In genomic region chr6:35294308-35294945, GRCh38 we compare ENCODE assay signal across 10 cellular contexts. TPM values are rescaled to one million over a fixed set of nuclear protein-coding genes. Genes with fewer than 3 reads are reported as not detected.
A peak's percentile ranks its signal among the peaks of the same experiment; 100 is the strongest.
DNase-seq lines count a peak whose midpoint lies in the region; ATAC-seq, FAIRE-seq and TF ChIP-seq lines count a peak whose summit lies in the region.
"Had no signal": no experiment of that assay in that cellular context is flagged by ENCODE, and none has a peak within 500 bp of the region (broad histone marks: within the 10 kb centered on the region; RNA-seq: fewer than 3 reads in every experiment).

No MANE protein-coding gene starts in this region.

- in situ Hi-C loops in Caki2 (cut with HindIII; ENCODE audit: low pct_unique_long_range_greater_than_20kb, low sequenced_read_pairs) (no loop called here), GM12878 (cut with MboI) (no loop called here)

- RAD21 ChIA-PET in GM12878 (lab: Charles Lee; ENCODE audit: unreplicated experiment): interaction anchor here (0.7 to 7.5 kb wide), 7 partner anchors 9 to 155 kb away, joined by 3 to 127 read pairs (median 5); no protein-coding TSS in a partner anchor

- TF ChIP-seq CTCF in GM12878 (IDR thresholded peaks at IDR 0.05 in 2 of 3, conservative IDR thresholded peaks at IDR 0.05 in 1 of 3; ENCODE audit: control insufficient read depth in 2 of 3, extremely low read depth in 1 of 3, insufficient read depth in 1 of 3, low read depth in 3 of 3, low read length in 3 of 3): peak; percentile 79 to 87 (median 79)

- peak; percentile 65 for TF ChIP-seq RAD21 in GM12878 (IDR thresholded peaks at IDR 0.05; ENCODE audit: insufficient read depth, low read depth, low read length)

- FAIRE-seq in HTR-8/SVneo (lab: Jason Lieb, UNC) (peak; percentile 74), GM12878 (lab: Jason Lieb, UNC) (peak; percentile 78)

- H3K27ac ChIP-seq in GM12878 (ENCODE audit: control insufficient read depth, insufficient read depth): no peak overlapping the region
- H3K27ac ChIP-seq: SJSA1, skin epidermis had no signal

- SMC1A ChIA-PET in GM12878 (lab: Charles Lee; ENCODE audit: uncharacterized antibody, unreplicated experiment): interaction anchor here (1.3 to 1.9 kb wide), 5 partner anchors 30 to 157 kb away, joined by 4 to 8 read pairs (median 5); partner anchors contain the start of gene FANCE

- H3K9me3 ChIP-seq in GM12878 (replicated peaks; ENCODE audit: control insufficient read depth, insufficient read depth, low read length): no peaks in the 10 kb centered on the region
- H3K9me3 ChIP-seq: SJSA1 had no signal

- WGBS in GM12878 (ENCODE audit: insufficient coverage, insufficient replicate concordance, low lambda C conversion rate, missing lambda C conversion rate): 49% methylated on average over 10 of the region's 10 CpGs

- no peak for TF ChIP-seq POLR2A in GM12878 (IDR thresholded peaks at IDR 0.05; ENCODE audit: low read depth, low read length)

- CTCF ChIA-PET in GM12878 (lab: Yijun Ruan, JAX): interaction anchor here (0.7 to 4.0 kb wide), 14 partner anchors 9 to 442 kb away, joined by 3 to 23 read pairs (median 6); partner anchors contain the start of genes ARMC12, FANCE and RPL10A

- H3K4me1 ChIP-seq in GM12878 (ENCODE audit: control insufficient read depth, insufficient read depth, low read length): peaks cover 7% of the 10 kb centered on the region
- H3K4me1 ChIP-seq: SJSA1 had no signal

- intact Hi-C loops in GM12878 (cut with micrococcal nuclease; ENCODE audit: unreplicated experiment): loop anchor here (10.0 kb wide), 1 partner anchor 270 kb away; no protein-coding TSS in a partner anchor

- no peaks in the 10 kb centered on the region for H3K27me3 ChIP-seq in GM12878 (replicated peaks in 1 of 2; ENCODE audit: control insufficient read depth in 2 of 2, insufficient read depth in 2 of 2, low read length in 1 of 2)
- H3K27me3 ChIP-seq: SJSA1 had no signal

- DNase-seq in Caki2 (ENCODE audit: low read depth) (peak; percentile 22), HTR-8/SVneo (ENCODE audit: insufficient read length, low spot score) (peak; percentile 54), SHP77 (lab: John Stamatoyannopoulos, UW) (peak; percentile 14 to 36), GM12878 (ENCODE audit: low read depth, low spot score) (no peak), iris pigment epithelial cell (ENCODE audit: low read depth) (peak; percentile 45), ecto neural progenitor cell (ENCODE audit: low spot score) (no peak)
- peak; percentile 43 for DNase-seq in stimulated activated naive CD8-positive, alpha-beta T cell treated with anti-CD3 and anti-CD28 coated beads, Interleukin-15, Interleukin-2, amounts not matched to agents 100 U/mL and 50 U/mL, for 24 hours

- no peak overlapping the region for H3K4me3 ChIP-seq in GM12878
- H3K4me3 ChIP-seq: SJSA1, skin epidermis had no signal

- no TSS peak for BruUV-seq in GM12878 (replicated peaks; lab: Mats Ljungman, UMichigan)

- peak; percentile 34 for ATAC-seq in GM12878
- ATAC-seq in stimulated activated naive CD8-positive, alpha-beta T cell treated with anti-CD3 and anti-CD28 coated beads, Interleukin-15, Interleukin-2, amounts not matched to agents 100 U/mL and 50 U/mL, for 24 hours: peak; percentile 24
- ATAC-seq in GM18858 (IDR thresholded peaks at IDR 0.05; ENCODE audit: unreplicated experiment): no peak

- no peak for TF ChIP-seq EP300 in GM12878 (IDR thresholded peaks at IDR 0.05; ENCODE audit: borderline replicate concordance in 1 of 2, control insufficient read depth in 1 of 2, low read depth in 2 of 2, low read length in 2 of 2)

- H3K4me2 ChIP-seq in GM12878 (ENCODE audit: control insufficient read depth, insufficient read depth): no peak overlapping the region

- POLR2A ChIA-PET in GM12878 (lab: Charles Lee): interaction anchor here (0.6 to 1.8 kb wide), 3 partner anchors 21 to 174 kb away, joined by 3 to 5 read pairs (median 4); partner anchors contain the start of gene RPL10A

- no peak overlapping the region for H3K9ac ChIP-seq in GM12878 (ENCODE audit: control insufficient read depth, insufficient read depth, low read length)

- H2AFZ ChIP-seq in GM12878 (ENCODE audit: control insufficient read depth, low read depth, low read length): no peak overlapping the region; the same call in 1 of the 2 replicates

- H3K36me3 ChIP-seq in GM12878 (ENCODE audit: control insufficient read depth in 2 of 2, insufficient read depth in 2 of 2, low read length in 1 of 2): peaks cover 4 to 21% of the 10 kb centered on the region in 2 experiments; a peak in 3 of 4 replicates

- H3K79me2 ChIP-seq in GM12878 (ENCODE audit: control insufficient read depth, insufficient read depth, low read length): peaks cover 18% of the 10 kb centered on the region

- H4K20me1 ChIP-seq in GM12878 (ENCODE audit: control insufficient read depth, insufficient read depth): no peaks in the 10 kb centered on the region

TF ChIP-seq in GM12878, 131 proteins besides CTCF, POLR2A, EP300 and RAD21:
- TF ChIP-seq CREB1 (IDR thresholded peaks at IDR 0.05; ENCODE audit: low read depth) (peak; percentile 61; the same call in 1 of the 2 replicates), NFIC (IDR thresholded peaks at IDR 0.05; ENCODE audit: low read depth, low read length) (no peak), RCOR1 (conservative IDR thresholded peaks at IDR 0.05; ENCODE audit: low read depth, low read length) (no peak), CREM (IDR thresholded peaks at IDR 0.05; ENCODE audit: low read depth) (0 out of 2 replicates have a peak, but pooled peaks have one; percentile 37), SMC3 (IDR thresholded peaks at IDR 0.05; ENCODE audit: borderline replicate concordance, low read length) (peak; percentile 44; the same call in 1 of the 2 replicates)

RNA-seq across cellular contexts. Expression of gene DEF6, which starts 3.2 kb away (rescaled TPM):
- total RNA-seq in Caki2 (2014; rRNA removed; shearing (Covaris generic); ENCODE audit: low replicate concordance): 15.2 and 16.5 TPM in 2 replicates
- 29.5 and 31.1 TPM in 2 replicates for total RNA-seq in GM12878 (2013; cell fraction: nucleolus; rRNA removed)
- total RNA-seq in GM12878 (2014; rRNA removed) (51.1 and 55.3 TPM in 2 replicates), GM12878 (2014; rRNA removed; fragmentation: Illumina TruSeq; extraction: Trizol) (26.9 and 29.3 TPM in 2 replicates), GM12878 (2021) (58.1 and 66.3 TPM in 2 replicates)
- 14.7 TPM for polyA plus RNA-seq in GM12878 (2011; ENCODE audit: low read depth)
- polyA plus RNA-seq in GM12878 (2011; rRNA removed) (26.1 and 42.3 TPM in 2 replicates), GM12878 (2014; fragmentation: Illumina TruSeq; extraction: Trizol) (9.3 and 21.6 TPM in 2 replicates), GM12878 (2014; fragmentation: Nextera tagmentation; extraction: Ambion mirVana) (1 to 10 TPM; 3.3 to 5.1 TPM), GM12878 (2014; rRNA removed) (59.8 and 72.1 TPM in 2 replicates), GM12878 (2016; fragmentation: Nextera tagmentation; extraction: Ambion mirVana) (10 to 100 TPM; 59.9 to 69.5 TPM)
- polyA plus RNA-seq in GM12878 (2011; cell fraction: cytosol; rRNA removed): 52.1 and 69.4 TPM in 2 replicates
- polyA plus RNA-seq in GM12878 (2011; cell fraction: nucleus; rRNA removed): 108 and 140 TPM in 2 replicates
- polyA plus RNA-seq in GM12878 (2012): 35.5 and 37.3 TPM in 2 replicates
- polyA minus RNA-seq in GM12878 (2011; rRNA and poly(A)+ RNA removed): 34.4 and 55.3 TPM in 2 replicates
- polyA minus RNA-seq in GM12878 (2011; cell fraction: cytosol; rRNA and poly(A)+ RNA removed): 20.3 and 20.8 TPM in 2 replicates
- polyA minus RNA-seq in GM12878 (2011; cell fraction: nucleus; rRNA and poly(A)+ RNA removed): 24.4 and 32.3 TPM in 2 replicates

RNA-seq across cellular contexts. Expression of gene ZNF76, which starts 34.9 kb away (rescaled TPM):
- 15.2 and 18.3 TPM in 2 replicates for total RNA-seq in Caki2 (2014; rRNA removed; shearing (Covaris generic); ENCODE audit: low replicate concordance)
- total RNA-seq in GM12878 (2013; cell fraction: nucleolus; rRNA removed): 66.2 and 84.5 TPM in 2 replicates
- 23.1 and 29.5 TPM in 2 replicates for total RNA-seq in GM12878 (2014; rRNA removed)
- 12.4 and 13.5 TPM in 2 replicates for total RNA-seq in GM12878 (2014; rRNA removed; fragmentation: Illumina TruSeq; extraction: Trizol)
- total RNA-seq in GM12878 (2021): 29.3 and 35.8 TPM in 2 replicates
- 12.0 TPM for polyA plus RNA-seq in GM12878 (2011; ENCODE audit: low read depth)
- polyA plus RNA-seq in GM12878 (2011; rRNA removed): 16.1 and 25.9 TPM in 2 replicates
- 21.1 and 27.7 TPM in 2 replicates for polyA plus RNA-seq in GM12878 (2011; cell fraction: cytosol; rRNA removed)
- polyA plus RNA-seq in GM12878 (2011; cell fraction: nucleus; rRNA removed): 166 and 175 TPM in 2 replicates
- polyA plus RNA-seq in GM12878 (2012): 25.4 and 32.4 TPM in 2 replicates
- polyA plus RNA-seq in GM12878 (2014; fragmentation: Illumina TruSeq; extraction: Trizol): 19.9 and 23.5 TPM in 2 replicates
- polyA plus RNA-seq in GM12878 (2014; fragmentation: Nextera tagmentation; extraction: Ambion mirVana): 1 to 10 TPM; 2.8 to 3.1 TPM
- polyA plus RNA-seq in GM12878 (2014; rRNA removed): 40.5 and 41.0 TPM in 2 replicates
- polyA plus RNA-seq in GM12878 (2016; fragmentation: Nextera tagmentation; extraction: Ambion mirVana): 10 to 100 TPM; 23.7 to 25.8 TPM
- 37.5 and 38.8 TPM in 2 replicates for polyA minus RNA-seq in GM12878 (2011; rRNA and poly(A)+ RNA removed)
- 6.4 and 6.7 TPM in 2 replicates for polyA minus RNA-seq in GM12878 (2011; cell fraction: cytosol; rRNA and poly(A)+ RNA removed)
- 23.8 and 29.1 TPM in 2 replicates for polyA minus RNA-seq in GM12878 (2011; cell fraction: nucleus; rRNA and poly(A)+ RNA removed)

RNA-seq across cellular contexts. Expression of gene PPARD, which starts 47.9 kb away (rescaled TPM):
- total RNA-seq in Caki2 (2014; rRNA removed; shearing (Covaris generic); ENCODE audit: low replicate concordance): 2.8 TPM in 2 replicates
- total RNA-seq in GM12878 (2013; cell fraction: nucleolus; rRNA removed): 6.0 and 6.6 TPM in 2 replicates
- total RNA-seq in GM12878 (2014; rRNA removed): 4.5 and 4.9 TPM in 2 replicates
- total RNA-seq in GM12878 (2014; rRNA removed; fragmentation: Illumina TruSeq; extraction: Trizol): 2.8 and 3.2 TPM in 2 replicates
- total RNA-seq in GM12878 (2021): 12.2 and 12.3 TPM in 2 replicates
- 3.6 TPM for polyA plus RNA-seq in GM12878 (2011; ENCODE audit: low read depth)
- polyA plus RNA-seq in GM12878 (2011; rRNA removed): 3.3 and 5.7 TPM in 2 replicates
- polyA plus RNA-seq in GM12878 (2011; cell fraction: cytosol; rRNA removed): 7.8 and 10.6 TPM in 2 replicates
- 15.9 and 17.3 TPM in 2 replicates for polyA plus RNA-seq in GM12878 (2011; cell fraction: nucleus; rRNA removed)
- polyA plus RNA-seq in GM12878 (2012): 6.9 and 8.9 TPM in 2 replicates
- 3.1 and 7.9 TPM in 2 replicates for polyA plus RNA-seq in GM12878 (2014; fragmentation: Illumina TruSeq; extraction: Trizol)
- polyA plus RNA-seq in GM12878 (2014; fragmentation: Nextera tagmentation; extraction: Ambion mirVana): under 1 TPM; 0.05 to 0.38 TPM
- 12.6 and 14.5 TPM in 2 replicates for polyA plus RNA-seq in GM12878 (2014; rRNA removed)
- 1 to 10 TPM; 7.7 to 8.6 TPM for polyA plus RNA-seq in GM12878 (2016; fragmentation: Nextera tagmentation; extraction: Ambion mirVana)
- polyA minus RNA-seq in GM12878 (2011; rRNA and poly(A)+ RNA removed): 4.5 and 7.5 TPM in 2 replicates
- polyA minus RNA-seq in GM12878 (2011; cell fraction: cytosol; rRNA and poly(A)+ RNA removed): 3.2 and 3.7 TPM in 2 replicates
- 2.3 and 3.5 TPM in 2 replicates for polyA minus RNA-seq in GM12878 (2011; cell fraction: nucleus; rRNA and poly(A)+ RNA removed)

Comparison
In these comparisons a context has a peak if more than half of its experiments do, and no peak if none do; other contexts are left out.
1. DNase-seq: peak in Caki2 (single experiment), HTR-8/SVneo (single experiment), SHP77 (2 of 2), iris pigment epithelial cell (single experiment) and stimulated activated naive CD8-positive, alpha-beta T cell treated with anti-CD3 and anti-CD28 coated beads, Interleukin-15, Interleukin-2, amounts not matched to agents 100 U/mL and 50 U/mL, for 24 hours (single experiment); none in GM12878 (single experiment) and ecto neural progenitor cell (single experiment).